14 cellular contexts compared by ENCODE assay signal in genomic region chr3:31922962-31923361, GRCh38. TPM values are rescaled to one million over a fixed set of nuclear protein-coding genes. Genes with fewer than 3 reads are reported as not detected.
DNase-seq lines count a peak whose midpoint lies in the region; TF ChIP-seq lines count a peak whose summit lies in the region.
"Had no signal": no experiment of that assay in that cellular context is flagged by ENCODE, and none has a peak within 500 bp of the region (broad histone marks: within the 10 kb centered on the region; RNA-seq: fewer than 3 reads in every experiment).

No MANE protein-coding gene starts in this region.

- H2AFZ ChIP-seq in smooth muscle cell (ENCODE audit: low read depth), result no peak overlapping the region

- WGBS in smooth muscle cell (ENCODE audit: low lambda C conversion rate), result 83% methylated on average over 1 of the region's 1 CpG

- no peak overlapping the region for H3K9ac ChIP-seq in smooth muscle cell (ENCODE audit: low read depth)

- peak; percentile 41 for DNase-seq in DMS79 treated with DMSO at 0.1 percent for 48 hours (lab: John Stamatoyannopoulos, UW)
- no peak for DNase-seq in DMS79 (lab: John Stamatoyannopoulos, UW)
- DNase-seq in NCI-H69 (lab: John Stamatoyannopoulos, UW), result peak; percentile 89
- DNase-seq in fibroblast of peridontal ligament (ENCODE audit: extremely low read depth), result peak; percentile 23
- DNase-seq in smooth muscle cell (lab: John Stamatoyannopoulos, UW; ENCODE audit: unreplicated experiment), result no peak
- DNase-seq in dermis blood vessel endothelial cell, result no peak
- DNase-seq in nucleus accumbens (lab: John Stamatoyannopoulos, UW), result no peak
- no peak for DNase-seq in activated CD4-positive, alpha-beta T cell treated with anti-CD3 and anti-CD28 coated beads for 48 hours
- DNase-seq: cerebellar nuclear complex; foreskin keratinocyte; stimulated activated naive CD4-positive, alpha-beta T cell; SW 1271; upper lobe of left lung had no signal

- no peaks in the 10 kb centered on the region for H3K27me3 ChIP-seq in smooth muscle cell (ENCODE audit: low read depth)
- H3K27me3 ChIP-seq: foreskin keratinocyte, upper lobe of left lung had no signal

- no peak for TF ChIP-seq CTCF in smooth muscle cell (IDR thresholded peaks at IDR 0.05; ENCODE audit: borderline replicate concordance, insufficient read depth, poor library complexity, severe bottlenecking)

- peak overlapping the region; percentile 17 for H3K4me2 ChIP-seq in smooth muscle cell

- H3K4me1 ChIP-seq in smooth muscle cell (ENCODE audit: low read depth), result peaks cover 8% of the 10 kb centered on the region

- peaks cover 63% of the 10 kb centered on the region for H4K20me1 ChIP-seq in smooth muscle cell (ENCODE audit: low read depth)

- no peak overlapping the region for H3K27ac ChIP-seq in smooth muscle cell (ENCODE audit: low read depth)
- H3K27ac ChIP-seq: foreskin keratinocyte, upper lobe of left lung had no signal

- H3K4me3 ChIP-seq in smooth muscle cell, result no peak overlapping the region
- H3K4me3 ChIP-seq: upper lobe of left lung had no signal

- peaks cover 98% of the 10 kb centered on the region for H3K79me2 ChIP-seq in smooth muscle cell (ENCODE audit: low read depth)

- no peaks in the 10 kb centered on the region for H3F3A ChIP-seq in smooth muscle cell (ENCODE audit: low read depth)

- no peaks in the 10 kb centered on the region for H3K9me3 ChIP-seq in smooth muscle cell (replicated peaks; ENCODE audit: low read depth)

- no peaks in the 10 kb centered on the region for H3K36me3 ChIP-seq in smooth muscle cell (ENCODE audit: low read depth)
- H3K36me3 ChIP-seq: upper lobe of left lung had no signal

RNA-seq across cellular contexts. Expression of gene OSBPL10, which starts 58.1 kb away (rescaled TPM):
- 44.7 and 91.5 TPM in 2 replicates for total RNA-seq in smooth muscle cell
- 45.1 and 48.9 TPM in 2 replicates for polyA plus RNA-seq in smooth muscle cell
- 27.7 and 36.4 TPM in 2 replicates for total RNA-seq in dermis blood vessel endothelial cell

RNA-seq across cellular contexts. Expression of gene ZNF860, which starts 58.6 kb away (rescaled TPM):
- total RNA-seq in smooth muscle cell (0.85 and 1.6 TPM in 2 replicates), dermis blood vessel endothelial cell (2.2 and 3.4 TPM in 2 replicates)
- 0.91 and 1.2 TPM in 2 replicates for polyA plus RNA-seq in smooth muscle cell
- total RNA-seq: left lobe of liver had no signal

Comparison
In these comparisons a context has a peak if more than half of its experiments do, and no peak if none do; other contexts are left out.
1. DNase-seq: peak in DMS79 treated with DMSO at 0.1 percent for 48 hours (single experiment), NCI-H69 (single experiment) and fibroblast of peridontal ligament (single experiment); none in DMS79 (single experiment), smooth muscle cell (single experiment), dermis blood vessel endothelial cell (single experiment), nucleus accumbens (0 of 56) and activated CD4-positive, alpha-beta T cell treated with anti-CD3 and anti-CD28 coated beads for 48 hours (single experiment).